8 cellular contexts compared by ENCODE assay signal in the genomic region with DNA sequence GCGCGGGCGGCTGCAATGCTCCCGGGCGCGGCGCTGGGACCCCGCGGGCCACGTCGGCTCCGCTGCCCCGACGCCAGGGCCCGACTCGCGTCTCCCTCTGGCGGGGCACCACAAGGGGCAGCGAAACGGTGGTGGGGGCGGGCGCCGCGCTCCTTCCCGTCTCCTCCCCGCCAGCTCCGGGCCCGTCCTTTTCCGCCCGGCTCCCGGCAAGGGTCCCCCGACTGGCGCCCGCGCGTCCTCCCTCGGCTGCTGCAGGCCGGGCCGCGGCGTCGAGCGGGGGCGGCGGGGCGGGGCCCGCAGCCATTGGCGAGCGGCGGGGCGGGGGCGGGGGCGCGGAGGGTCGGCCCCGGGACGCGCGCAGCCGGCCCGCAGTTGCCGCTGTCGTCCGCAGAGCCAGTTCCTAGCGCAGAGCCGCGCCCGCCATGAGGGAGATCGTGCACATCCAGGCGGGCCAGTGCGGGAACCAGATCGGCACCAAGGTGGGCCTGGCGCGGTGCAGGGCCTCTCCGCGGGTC. TPM values are rescaled to one million over a fixed set of nuclear protein-coding genes. Genes with fewer than 3 reads are reported as not detected.
DNase-seq lines count a peak whose midpoint lies in the region; ATAC-seq and TF ChIP-seq lines count a peak whose summit lies in the region.

A gene (plus strand): TSS at position 371 of the 515 bp plus-strand sequence. CDS start 52 bp downstream, at position 423.

- intact Hi-C loops in posterior vena cava (cut with DNase I) = no loop called here

- H3K27ac Mint-ChIP-seq in HFFc6 = peak within 1 kb of the TSS; percentile 99
- peak within 1 kb of the TSS in 1 of 2 donors; percentile 55 for H3K27ac Mint-ChIP-seq in activated naive CD4-positive, alpha-beta T cell treated with anti-CD3 and anti-CD28 coated beads, Interleukin-2, amount 50 U/mL, for 72 hours

- no peaks in the 10 kb centered on the region for H3K27me3 ChIP-seq in cardiac muscle cell

- H3K4me1 Mint-ChIP-seq in HFFc6 (ENCODE audit: low read depth) = peaks cover 59% of the 10 kb centered on the region

- H3K36me3 ChIP-seq in cardiac muscle cell = peaks cover 12% of the 10 kb centered on the region

- H3K4me3 Mint-ChIP-seq in HFFc6 = peak within 1 kb of the TSS; percentile 96

- TF ChIP-seq CTCF in HFFc6 (IDR thresholded peaks at IDR 0.05) (peak; percentile 57), cardiac muscle cell (IDR thresholded peaks at IDR 0.05; ENCODE audit: low read depth, low read length) (no peak)

- peak within 1 kb of the TSS; percentile 70 for H3K4me3 ChIP-seq in cardiac muscle cell

- peak; percentile 76 to 85 for ATAC-seq in activated naive CD4-positive, alpha-beta T cell treated with anti-CD3 and anti-CD28 coated beads, Interleukin-2, amount 50 U/mL, for 72 hours

- peak; percentile 8 for DNase-seq in activated naive CD4-positive, alpha-beta T cell treated with Interleukin-2 at 50 U/mL for 16 hours
- DNase-seq in activated naive CD4-positive, alpha-beta T cell treated with anti-CD3 and anti-CD28 coated beads, Interleukin-2, amount 50 U/mL, for 16 hours = no peak
- DNase-seq in HFFc6 (peak; percentile 81), NCI-H2171 treated with DMSO at 0.1 percent for 48 hours (lab: John Stamatoyannopoulos, UW) (peak; percentile 49), cardiac muscle cell (ENCODE audit: low read depth in 1 of 2, low spot score in 1 of 2) (peak; percentile 76 to 91), posterior vena cava (ENCODE audit: low spot score) (peak; percentile 95), activated gamma-delta T cell treated with Interleukin-2 at 50 U/mL for 16 hours (no peak)
- DNase-seq in activated naive CD4-positive, alpha-beta T cell treated with anti-CD3 and anti-CD28 coated beads, Interleukin-2, amount 50 U/mL, for 72 hours (ENCODE audit: low spot score in 2 of 2) = peak in 1 of 2 donors; percentile 58

- H3K4me1 ChIP-seq in cardiac muscle cell (ENCODE audit: low read depth) = peaks cover 22% of the 10 kb centered on the region

- peaks cover 15% of the 10 kb centered on the region for H3K27me3 Mint-ChIP-seq in HFFc6 (ENCODE audit: insufficient read depth)

- no peaks in the 10 kb centered on the region for H3K9me3 ChIP-seq in cardiac muscle cell (ENCODE audit: low read depth)

- H3K27ac ChIP-seq in cardiac muscle cell = peak within 1 kb of the TSS; percentile 86

- peaks cover 21% of the 10 kb centered on the region for H3K9me3 Mint-ChIP-seq in HFFc6
- peaks cover 3 to 10% of the 10 kb centered on the region in 2 donors for H3K9me3 Mint-ChIP-seq in activated naive CD4-positive, alpha-beta T cell treated with anti-CD3 and anti-CD28 coated beads, Interleukin-2, amount 50 U/mL, for 72 hours

- H3K36me3 Mint-ChIP-seq in HFFc6 (ENCODE audit: low read depth) = peaks cover 45% of the 10 kb centered on the region
- peaks cover 14 to 22% of the 10 kb centered on the region in 2 donors for H3K36me3 Mint-ChIP-seq in activated naive CD4-positive, alpha-beta T cell treated with anti-CD3 and anti-CD28 coated beads, Interleukin-2, amount 50 U/mL, for 72 hours

RNA-seq across cellular contexts. Expression of the gene that starts here (rescaled TPM):
- total RNA-seq in HFFc6 (2021; fragmentation: NEBNext Ultra II Directional; extraction: Animal tissue kit (Norgen Biotek cat#: 25700)) = 100 to 1,000 TPM; 434 to 602 (median 568) TPM
- total RNA-seq in activated naive CD4-positive, alpha-beta T cell treated with anti-CD3 and anti-CD28 coated beads, Interleukin-2, amount 50 U/mL, for 72 hours = 10 to 100 TPM in 1 of 2 donors, 1 to 10 TPM in 1; 8.0 to 16.7 TPM
- 212 and 450 TPM in 2 replicates for total RNA-seq in cardiac muscle cell
- 185 and 240 TPM in 2 replicates for polyA plus RNA-seq in cardiac muscle cell
- total RNA-seq in posterior vena cava = 100 to 1,000 TPM; 274 to 288 TPM

Comparison
In these comparisons a context has a peak if more than half of its experiments do, and no peak if none do; other contexts are left out.
1. RNA of the gene that starts here (total RNA-seq): 434 to 602 TPM in HFFc6, 274 to 288 TPM in posterior vena cava and 212 to 450 TPM in cardiac muscle cell; 8.0 to 16.7 TPM in activated naive CD4-positive, alpha-beta T cell treated with anti-CD3 and anti-CD28 coated beads, Interleukin-2, amount 50 U/mL, for 72 hours; every median in the first group is over 10 times any median in the second.
2. DNase-seq: peak in activated naive CD4-positive, alpha-beta T cell treated with Interleukin-2 at 50 U/mL for 16 hours (single experiment), HFFc6 (single experiment), NCI-H2171 treated with DMSO at 0.1 percent for 48 hours (single experiment), cardiac muscle cell (2 of 2) and posterior vena cava (single experiment); none in activated naive CD4-positive, alpha-beta T cell treated with anti-CD3 and anti-CD28 coated beads, Interleukin-2, amount 50 U/mL, for 16 hours (single experiment) and activated gamma-delta T cell treated with Interleukin-2 at 50 U/mL for 16 hours (single experiment).